In the genomic region with DNA sequence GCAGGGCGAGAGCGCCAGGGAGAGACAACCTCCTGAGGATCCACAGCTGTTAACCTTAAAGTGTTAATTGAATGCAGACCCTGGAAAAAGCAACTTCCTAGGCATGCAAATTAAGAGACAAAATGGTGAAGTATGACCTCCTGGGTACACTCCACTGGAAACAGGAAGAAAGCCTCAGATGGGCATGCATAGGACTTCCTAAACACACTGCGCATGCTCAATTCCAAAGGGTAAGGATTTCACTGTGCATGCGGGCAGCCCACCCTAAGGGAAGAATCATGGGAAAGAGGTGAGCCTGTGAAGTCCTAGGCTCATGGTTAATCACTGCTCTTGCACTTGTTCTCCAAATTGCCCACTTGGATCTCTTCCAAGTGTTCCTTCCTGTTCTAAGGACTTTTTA, we compare ENCODE assay signal across 19 cellular contexts.
DNase-seq lines count a peak whose midpoint lies in the region; ATAC-seq and TF ChIP-seq lines count a peak whose summit lies in the region.
"Had no signal": no experiment of that assay in that cellular context is flagged by ENCODE, and none has a peak within 500 bp of the region (broad histone marks: within the 10 kb centered on the region; RNA-seq: fewer than 3 reads in every experiment).

No MANE protein-coding gene starts in this region.

- TF ChIP-seq CTCF in A673 (conservative IDR thresholded peaks at IDR 0.05; ENCODE audit: low read depth, low read length) = no peak
- TF ChIP-seq CTCF in type B pancreatic cell (conservative IDR thresholded peaks at IDR 0.05) = no peak
- TF ChIP-seq CTCF in mucosa of descending colon (IDR thresholded peaks at IDR 0.05) = no peak

- H3K9me3 ChIP-seq in A673 (ENCODE audit: low read depth, low read length, poor library complexity, severe bottlenecking) (no peaks in the 10 kb centered on the region), SK-N-MC (ENCODE audit: low read depth, low read length) (no peaks in the 10 kb centered on the region), mucosa of descending colon (no peaks in the 10 kb centered on the region)
- H3K9me3 ChIP-seq: A549, BLaER1 had no signal

- no peak overlapping the region for H3K4me3 ChIP-seq in A673 (ENCODE audit: low read depth, low read length, poor library complexity, severe bottlenecking)
- H3K4me3 ChIP-seq in SK-N-MC = peak overlapping the region; percentile 26
- H3K4me3 ChIP-seq in mucosa of descending colon = no peak overlapping the region
- H3K4me3 ChIP-seq: A549, BLaER1, GM23248 had no signal

- H3K4me1 Mint-ChIP-seq in type B pancreatic cell (ENCODE audit: unreplicated experiment) = no peaks in the 10 kb centered on the region
- H3K4me1 Mint-ChIP-seq: CD14-positive monocyte; CD4-positive, alpha-beta memory T cell had no signal

- no TSS peak for BruUV-seq in A673 (replicated peaks; lab: Mats Ljungman, UMichigan)

- no peaks in the 10 kb centered on the region for H3K36me3 Mint-ChIP-seq in type B pancreatic cell
- H3K36me3 Mint-ChIP-seq: CD14-positive monocyte; CD4-positive, alpha-beta memory T cell had no signal

- no peaks in the 10 kb centered on the region for H3K9me3 Mint-ChIP-seq in type B pancreatic cell
- H3K9me3 Mint-ChIP-seq: CD4-positive, alpha-beta memory T cell had no signal

- no peaks in the 10 kb centered on the region for H3K27me3 ChIP-seq in A673 (replicated peaks; ENCODE audit: insufficient read depth, low read depth, low read length, poor library complexity)
- H3K27me3 ChIP-seq: BLaER1 had no signal

- no peaks in the 10 kb centered on the region for H3K36me3 ChIP-seq in A673 (ENCODE audit: insufficient read depth, low read length, poor library complexity, severe bottlenecking)
- no peaks in the 10 kb centered on the region for H3K36me3 ChIP-seq in SK-N-MC (ENCODE audit: insufficient read depth, low read length)
- no peaks in the 10 kb centered on the region for H3K36me3 ChIP-seq in mucosa of descending colon (ENCODE audit: low read depth)
- H3K36me3 ChIP-seq: BLaER1 had no signal

- intact Hi-C loops in A673 (cut with micrococcal nuclease; ENCODE audit: unreplicated experiment) (no loop called here), mucosa of descending colon (cut with DNase I, micrococcal nuclease) (no loop called here)

- H3K4me1 ChIP-seq in A673 (ENCODE audit: insufficient read depth, low read length, poor library complexity, severe bottlenecking) (no peaks in the 10 kb centered on the region), mucosa of descending colon (ENCODE audit: low read depth) (no peaks in the 10 kb centered on the region)
- H3K4me1 ChIP-seq: A549, BLaER1 had no signal

- POLR2A ChIA-PET in A673 (lab: Charles Lee; ENCODE audit: low non-redundant PET) = no interaction called here

- CTCF ChIA-PET in A673 (lab: Charles Lee) = no interaction called here

- ATAC-seq in GM21526 (IDR thresholded peaks at IDR 0.05; ENCODE audit: low FRiP score, unreplicated experiment) = no peak
- no peak for ATAC-seq in mucosa of descending colon
- ATAC-seq: A549, HepG2 had no signal

- H3K27ac Mint-ChIP-seq in type B pancreatic cell = no peak overlapping the region
- H3K27ac Mint-ChIP-seq: CD14-positive monocyte; CD4-positive, alpha-beta memory T cell had no signal

- H3K27ac ChIP-seq in A673 (ENCODE audit: low read depth, low read length, poor library complexity, severe bottlenecking) (no peak overlapping the region), SK-N-MC (no peak overlapping the region)
- H3K27ac ChIP-seq: 22Rv1, A549, BLaER1, GM23248, KMS-11 had no signal

- DNase-seq in A673 (ENCODE audit: low spot score) = peak; percentile 63
- DNase-seq in SK-N-MC (ENCODE audit: low read depth, low spot score) = no peak
- peak; percentile 33 for DNase-seq in islet precursor cell
- DNase-seq in type B pancreatic cell (ENCODE audit: extremely low spot score, unreplicated experiment) = peak; percentile 11
- no peak for DNase-seq in GM19238 (ENCODE audit: insufficient read length, low spot score)
- no peak for DNase-seq in mucosa of descending colon
- DNase-seq: CD4-positive, alpha-beta memory T cell; DMS153; DMS79; GDM1; GM23248; HCEC 1CT had no signal

- H3K27me3 Mint-ChIP-seq in type B pancreatic cell = peaks cover 58% of the 10 kb centered on the region

- H3K9ac ChIP-seq in SK-N-MC (ENCODE audit: insufficient read length) = no peak overlapping the region
- H3K9ac ChIP-seq: BLaER1, GM23248, KMS-11 had no signal

- no peak overlapping the region for H3K4me3 Mint-ChIP-seq in type B pancreatic cell
- H3K4me3 Mint-ChIP-seq: CD14-positive monocyte; CD4-positive, alpha-beta memory T cell had no signal

Comparison
In these comparisons a context has a peak if more than half of its experiments do, and no peak if none do; other contexts are left out.
1. DNase-seq: peak in A673 (single experiment), islet precursor cell (single experiment) and type B pancreatic cell (single experiment); none in SK-N-MC (single experiment), GM19238 (single experiment) and mucosa of descending colon (0 of 3).